23 cellular contexts compared by ENCODE assay signal in genomic region chr3:99484871-99485270, GRCh38.
DNase-seq lines count a peak whose midpoint lies in the region; TF ChIP-seq lines count a peak whose summit lies in the region.
"Had no signal": no experiment of that assay in that cellular context is flagged by ENCODE, and none has a peak within 500 bp of the region (broad histone marks: within the 10 kb centered on the region; RNA-seq: fewer than 3 reads in every experiment).

No MANE protein-coding gene starts in this region.

- peak overlapping the region; percentile 51 for H3K4me2 ChIP-seq in GM23248 (ENCODE audit: unreplicated experiment)
- no peak overlapping the region for H3K4me2 ChIP-seq in neural progenitor cell

- no peak overlapping the region for H3K4me3 ChIP-seq in GM23248
- no peak overlapping the region for H3K4me3 ChIP-seq in SJCRH30
- no peak overlapping the region for H3K4me3 ChIP-seq in cardiac fibroblast (replicated peaks in 1 of 2; ENCODE audit: low read depth in 2 of 2, low read length in 2 of 2)
- H3K4me3 ChIP-seq in neural progenitor cell: no peak overlapping the region
- no peak overlapping the region for H3K4me3 ChIP-seq in endodermal cell (ENCODE audit: low read length)
- H3K4me3 ChIP-seq: colonic mucosa, psoas muscle, stomach, upper lobe of left lung had no signal

- H3K9me3 ChIP-seq in GM23248 (ENCODE audit: low read depth) (peaks cover 11% of the 10 kb centered on the region), SJCRH30 (replicated peaks) (no peaks in the 10 kb centered on the region; the same call in 1 of the 2 replicates), neural progenitor cell (ENCODE audit: low read depth) (peaks cover 7% of the 10 kb centered on the region), endodermal cell (ENCODE audit: control insufficient read depth, low read length) (peaks cover 8% of the 10 kb centered on the region)
- H3K9me3 ChIP-seq: colonic mucosa, upper lobe of left lung had no signal

- no peak overlapping the region for H3K27ac ChIP-seq in GM23248
- no peak overlapping the region; the same call in 1 of the 2 replicates for H3K27ac ChIP-seq in SJCRH30
- no peak overlapping the region for H3K27ac ChIP-seq in neural progenitor cell
- no peak overlapping the region for H3K27ac ChIP-seq in endodermal cell (ENCODE audit: low read depth, low read length)
- no peak overlapping the region for H3K27ac ChIP-seq in caudate nucleus (ENCODE audit: low read depth, low read length)
- H3K27ac ChIP-seq: colonic mucosa, HL-60, psoas muscle, stomach, upper lobe of left lung, VCaP had no signal

- no peaks in the 10 kb centered on the region for H3K36me3 Mint-ChIP-seq in neural progenitor cell
- no peaks in the 10 kb centered on the region for H3K36me3 Mint-ChIP-seq in endodermal cell (ENCODE audit: low read depth)
- H3K36me3 Mint-ChIP-seq in endothelial cell (ENCODE audit: low read depth, unreplicated experiment): peaks cover 6% of the 10 kb centered on the region
- H3K36me3 Mint-ChIP-seq: memory B cell had no signal

- H3F3A ChIP-seq in GM23248 (ENCODE audit: insufficient read depth) (peaks cover 5% of the 10 kb centered on the region; the same call in 1 of the 2 replicates), neural progenitor cell (ENCODE audit: low read depth) (no peaks in the 10 kb centered on the region)

- H3K4me1 ChIP-seq in GM23248 (ENCODE audit: insufficient read depth) (peaks cover 7% of the 10 kb centered on the region), SJCRH30 (peaks cover 28% of the 10 kb centered on the region), neural progenitor cell (peaks cover 6% of the 10 kb centered on the region), endodermal cell (ENCODE audit: control insufficient read depth, insufficient read depth, low read length) (no peaks in the 10 kb centered on the region)
- H3K4me1 ChIP-seq: colonic mucosa, psoas muscle, stomach, upper lobe of left lung had no signal

- no peak for TF ChIP-seq CTCF in cardiac fibroblast (IDR thresholded peaks at IDR 0.05; ENCODE audit: low read depth, low read length)
- TF ChIP-seq CTCF in neural progenitor cell (IDR thresholded peaks at IDR 0.05): no peak
- TF ChIP-seq CTCF in endodermal cell (conservative IDR thresholded peaks at IDR 0.05): no peak
- no peak for TF ChIP-seq CTCF in endothelial cell (IDR thresholded peaks at IDR 0.05; ENCODE audit: unreplicated experiment)

- H3K4me3 Mint-ChIP-seq in neural progenitor cell (no peak overlapping the region), endodermal cell (no peak overlapping the region), endothelial cell (ENCODE audit: unreplicated experiment) (no peak overlapping the region)
- H3K4me3 Mint-ChIP-seq: B cell, memory B cell, natural killer cell had no signal

- no peaks in the 10 kb centered on the region for H3K9me2 ChIP-seq in GM23248 (ENCODE audit: insufficient read depth)

- DNase-seq in GM23248 (peak; percentile 48), SJCRH30 (peak; percentile 55 to 78), cardiac fibroblast (ENCODE audit: low read depth in 2 of 2) (peak; percentile 75 to 84), neural progenitor cell (ENCODE audit: low spot score) (peak; percentile 49), endodermal cell (no peak), caudate nucleus (lab: John Stamatoyannopoulos, UW) (no peak), endothelial cell (ENCODE audit: low spot score) (no peak), KG1 (lab: John Stamatoyannopoulos, UW) (no peak)
- DNase-seq: activated CD4-positive, alpha-beta T cell treated with anti-CD3 and anti-CD28 coated beads, Interleukin-2, amount 50 U/mL, for 48 hours; anterior cingulate cortex; colonic mucosa; natural killer cell; NCI-H1092 treated with DMSO at 0.1 percent for 48 hours; NCI-H510A treated with DMSO at 0.1 percent for 48 hours; psoas muscle; small intestine; stimulated activated CD4-positive, alpha-beta T cell treated with anti-CD3 and anti-CD28 coated beads, Interleukin-4, amount 100 ng/mL, for 1 hour; stomach; upper lobe of left lung had no signal

- H3K79me2 ChIP-seq in GM23248 (ENCODE audit: insufficient read depth) (no peaks in the 10 kb centered on the region), neural progenitor cell (ENCODE audit: low read depth) (no peaks in the 10 kb centered on the region)

- no peak overlapping the region for H3K9ac ChIP-seq in GM23248
- H3K9ac ChIP-seq in neural progenitor cell: no peak overlapping the region
- no peak overlapping the region for H3K9ac ChIP-seq in endodermal cell (ENCODE audit: extremely low read depth, low read length, poor library complexity, severe bottlenecking)

- no peaks in the 10 kb centered on the region for H3K27me3 Mint-ChIP-seq in neural progenitor cell (ENCODE audit: insufficient read depth, low read depth)
- H3K27me3 Mint-ChIP-seq in endodermal cell (ENCODE audit: insufficient read depth): no peaks in the 10 kb centered on the region
- no peaks in the 10 kb centered on the region for H3K27me3 Mint-ChIP-seq in endothelial cell (ENCODE audit: unreplicated experiment)
- H3K27me3 Mint-ChIP-seq: B cell, memory B cell had no signal

- in situ Hi-C loops in GM23248 (cut with MboI): no loop called here

- H3K27me3 ChIP-seq in GM23248 (replicated peaks; ENCODE audit: insufficient read depth): no peaks in the 10 kb centered on the region
- H3K27me3 ChIP-seq in SJCRH30: no peaks in the 10 kb centered on the region
- H3K27me3 ChIP-seq in neural progenitor cell: no peaks in the 10 kb centered on the region
- H3K27me3 ChIP-seq in endodermal cell (ENCODE audit: control insufficient read depth, insufficient read depth, low read length, poor library complexity, severe bottlenecking): no peaks in the 10 kb centered on the region
- H3K27me3 ChIP-seq: colonic mucosa, stomach, upper lobe of left lung had no signal

- H3K36me3 ChIP-seq in GM23248 (ENCODE audit: low read depth) (no peaks in the 10 kb centered on the region), SJCRH30 (no peaks in the 10 kb centered on the region), neural progenitor cell (no peaks in the 10 kb centered on the region), endodermal cell (ENCODE audit: control insufficient read depth, insufficient read depth, low read length) (no peaks in the 10 kb centered on the region)
- H3K36me3 ChIP-seq: colonic mucosa, stomach, upper lobe of left lung had no signal

- no peak overlapping the region for H3K27ac Mint-ChIP-seq in neural progenitor cell
- no peak overlapping the region for H3K27ac Mint-ChIP-seq in endodermal cell
- H3K27ac Mint-ChIP-seq in endothelial cell (ENCODE audit: unreplicated experiment): no peak overlapping the region
- H3K27ac Mint-ChIP-seq: B cell, memory B cell, natural killer cell had no signal

- H2AFZ ChIP-seq in GM23248 (no peak overlapping the region), neural progenitor cell (replicated peaks) (no peak overlapping the region)

- H3K9me3 Mint-ChIP-seq in neural progenitor cell (peaks cover 19% of the 10 kb centered on the region), endodermal cell (peaks cover 18% of the 10 kb centered on the region), endothelial cell (ENCODE audit: unreplicated experiment) (no peaks in the 10 kb centered on the region)

- H3K4me1 Mint-ChIP-seq in neural progenitor cell: peaks cover 13% of the 10 kb centered on the region
- H3K4me1 Mint-ChIP-seq in endodermal cell: peaks cover 5% of the 10 kb centered on the region
- H3K4me1 Mint-ChIP-seq in endothelial cell (ENCODE audit: unreplicated experiment): peaks cover 6% of the 10 kb centered on the region
- H3K4me1 Mint-ChIP-seq: B cell, memory B cell, natural killer cell had no signal

- H4K20me1 ChIP-seq in GM23248 (ENCODE audit: insufficient read depth) (no peaks in the 10 kb centered on the region), neural progenitor cell (ENCODE audit: low read depth) (no peaks in the 10 kb centered on the region)

Comparison
In these comparisons a context has a peak if more than half of its experiments do, and no peak if none do; other contexts are left out.
1. DNase-seq: peak in GM23248 (single experiment), SJCRH30 (2 of 2), cardiac fibroblast (2 of 2) and neural progenitor cell (single experiment); none in endodermal cell (single experiment), caudate nucleus (0 of 61), endothelial cell (single experiment) and KG1 (single experiment).